In the genomic region with DNA sequence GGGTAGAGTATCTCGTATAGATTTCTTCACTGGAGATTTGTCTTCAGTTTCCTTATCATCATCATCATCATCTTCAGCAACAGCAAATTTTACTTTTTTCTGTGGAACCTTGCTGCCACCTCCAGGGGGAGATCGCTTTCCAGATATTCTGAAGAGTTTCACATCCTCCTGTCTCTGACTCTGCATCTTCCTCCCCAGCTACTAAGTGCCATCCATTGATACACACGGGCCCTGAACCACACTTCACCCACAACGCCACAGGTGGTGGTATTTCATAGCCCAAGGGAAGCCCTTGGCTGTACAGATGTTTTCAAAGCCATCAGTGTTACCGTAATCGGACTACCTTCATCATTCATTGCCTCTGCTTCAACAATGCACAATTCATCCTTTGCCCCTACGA, we compare ENCODE assay signal across 1 cellular context.
TF ChIP-seq lines count a peak whose summit lies in the region.

No MANE protein-coding gene starts in this region.

TF ChIP-seq in GM12878, 131 proteins besides CTCF, POLR2A, EP300 and RAD21 (continued from another document):
- TF ChIP-seq, protein P1, sequence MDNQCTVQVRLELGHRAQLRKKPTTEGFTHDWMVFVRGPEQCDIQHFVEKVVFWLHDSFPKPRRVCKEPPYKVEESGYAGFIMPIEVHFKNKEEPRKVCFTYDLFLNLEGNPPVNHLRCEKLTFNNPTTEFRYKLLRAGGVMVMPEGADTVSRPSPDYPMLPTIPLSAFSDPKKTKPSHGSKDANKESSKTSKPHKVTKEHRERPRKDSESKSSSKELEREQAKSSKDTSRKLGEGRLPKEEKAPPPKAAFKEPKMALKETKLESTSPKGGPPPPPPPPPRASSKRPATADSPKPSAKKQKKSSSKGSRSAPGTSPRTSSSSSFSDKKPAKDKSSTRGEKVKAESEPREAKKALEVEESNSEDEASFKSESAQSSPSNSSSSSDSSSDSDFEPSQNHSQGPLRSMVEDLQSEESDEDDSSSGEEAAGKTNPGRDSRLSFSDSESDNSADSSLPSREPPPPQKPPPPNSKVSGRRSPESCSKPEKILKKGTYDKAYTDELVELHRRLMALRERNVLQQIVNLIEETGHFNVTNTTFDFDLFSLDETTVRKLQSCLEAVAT (IDR thresholded peaks at IDR 0.05) = peak; percentile 52; the same call in 1 of the 2 replicates
- TF ChIP-seq SKIL (IDR thresholded peaks at IDR 0.05; ENCODE audit: low read depth, poor library complexity, severe bottlenecking) (peak; percentile 27), MTA3 (IDR thresholded peaks at IDR 0.05; ENCODE audit: borderline replicate concordance, low read length) (0 out of 2 replicates have a peak, but pooled peaks have one; percentile 27), NBN (IDR thresholded peaks at IDR 0.05) (peak; percentile 67), RAD51 (IDR thresholded peaks at IDR 0.05) (0 out of 2 replicates have a peak, but pooled peaks have one; percentile 23), YY1 (IDR thresholded peaks at IDR 0.05; ENCODE audit: low read depth, low read length) (peak; percentile 30; the same call in 1 of the 2 replicates), BHLHE40 (IDR thresholded peaks at IDR 0.05; ENCODE audit: borderline replicate concordance in 1 of 2, low read depth in 2 of 2, low read length in 1 of 2) (peak in 1 of 2 experiments; percentile 39; a peak in 1 of 4 replicates), IRF4 (IDR thresholded peaks at IDR 0.05; ENCODE audit: low read depth, low read length) (peak; percentile 86), SMC3 (IDR thresholded peaks at IDR 0.05; ENCODE audit: borderline replicate concordance, low read length) (peak; percentile 80), IKZF2 (IDR thresholded peaks at IDR 0.05) (peak; percentile 30 to 39; a peak in 1 of 4 replicates), SPI1 (IDR thresholded peaks at IDR 0.05; ENCODE audit: borderline replicate concordance, insufficient read depth, low read depth, low read length) (peak; percentile 82; the same call in 1 of the 2 replicates), RUNX3 (IDR thresholded peaks at IDR 0.05; ENCODE audit: low read length) (peak; percentile 80), IKZF1 (conservative IDR thresholded peaks at IDR 0.05) (peak; percentile 36), FOXK2 (IDR thresholded peaks at IDR 0.05) (no peak), E2F8 (IDR thresholded peaks at IDR 0.05; ENCODE audit: low read depth, partially characterized antibody) (no peak), ETV6 (conservative IDR thresholded peaks at IDR 0.05 in 1 of 2, IDR thresholded peaks at IDR 0.05 in 1 of 2; ENCODE audit: borderline replicate concordance in 1 of 2, low read depth in 1 of 2) (no peak), RELB (IDR thresholded peaks at IDR 0.05; ENCODE audit: low read depth) (peak; percentile 29; the same call in 1 of the 2 replicates)
- TF ChIP-seq, protein P2, sequence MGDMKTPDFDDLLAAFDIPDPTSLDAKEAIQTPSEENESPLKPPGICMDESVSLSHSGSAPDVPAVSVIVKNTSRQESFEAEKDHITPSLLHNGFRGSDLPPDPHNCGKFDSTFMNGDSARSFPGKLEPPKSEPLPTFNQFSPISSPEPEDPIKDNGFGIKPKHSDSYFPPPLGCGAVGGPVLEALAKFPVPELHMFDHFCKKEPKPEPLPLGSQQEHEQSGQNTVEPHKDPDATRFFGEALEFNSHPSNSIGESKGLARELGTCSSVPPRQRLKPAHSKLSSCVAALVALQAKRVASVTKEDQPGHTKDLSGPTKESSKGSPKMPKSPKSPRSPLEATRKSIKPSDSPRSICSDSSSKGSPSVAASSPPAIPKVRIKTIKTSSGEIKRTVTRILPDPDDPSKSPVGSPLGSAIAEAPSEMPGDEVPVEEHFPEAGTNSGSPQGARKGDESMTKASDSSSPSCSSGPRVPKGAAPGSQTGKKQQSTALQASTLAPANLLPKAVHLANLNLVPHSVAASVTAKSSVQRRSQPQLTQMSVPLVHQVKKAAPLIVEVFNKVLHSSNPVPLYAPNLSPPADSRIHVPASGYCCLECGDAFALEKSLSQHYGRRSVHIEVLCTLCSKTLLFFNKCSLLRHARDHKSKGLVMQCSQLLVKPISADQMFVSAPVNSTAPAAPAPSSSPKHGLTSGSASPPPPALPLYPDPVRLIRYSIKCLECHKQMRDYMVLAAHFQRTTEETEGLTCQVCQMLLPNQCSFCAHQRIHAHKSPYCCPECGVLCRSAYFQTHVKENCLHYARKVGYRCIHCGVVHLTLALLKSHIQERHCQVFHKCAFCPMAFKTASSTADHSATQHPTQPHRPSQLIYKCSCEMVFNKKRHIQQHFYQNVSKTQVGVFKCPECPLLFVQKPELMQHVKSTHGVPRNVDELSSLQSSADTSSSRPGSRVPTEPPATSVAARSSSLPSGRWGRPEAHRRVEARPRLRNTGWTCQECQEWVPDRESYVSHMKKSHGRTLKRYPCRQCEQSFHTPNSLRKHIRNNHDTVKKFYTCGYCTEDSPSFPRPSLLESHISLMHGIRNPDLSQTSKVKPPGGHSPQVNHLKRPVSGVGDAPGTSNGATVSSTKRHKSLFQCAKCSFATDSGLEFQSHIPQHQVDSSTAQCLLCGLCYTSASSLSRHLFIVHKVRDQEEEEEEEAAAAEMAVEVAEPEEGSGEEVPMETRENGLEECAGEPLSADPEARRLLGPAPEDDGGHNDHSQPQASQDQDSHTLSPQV (IDR thresholded peaks at IDR 0.05) = no peak
- TF ChIP-seq, protein P3, sequence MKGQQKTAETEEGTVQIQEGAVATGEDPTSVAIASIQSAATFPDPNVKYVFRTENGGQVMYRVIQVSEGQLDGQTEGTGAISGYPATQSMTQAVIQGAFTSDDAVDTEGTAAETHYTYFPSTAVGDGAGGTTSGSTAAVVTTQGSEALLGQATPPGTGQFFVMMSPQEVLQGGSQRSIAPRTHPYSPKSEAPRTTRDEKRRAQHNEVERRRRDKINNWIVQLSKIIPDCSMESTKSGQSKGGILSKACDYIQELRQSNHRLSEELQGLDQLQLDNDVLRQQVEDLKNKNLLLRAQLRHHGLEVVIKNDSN (IDR thresholded peaks at IDR 0.05; ENCODE audit: borderline replicate concordance, extremely low read length, insufficient read depth, low read depth, low read length) = no peak
- TF ChIP-seq, protein P4, sequence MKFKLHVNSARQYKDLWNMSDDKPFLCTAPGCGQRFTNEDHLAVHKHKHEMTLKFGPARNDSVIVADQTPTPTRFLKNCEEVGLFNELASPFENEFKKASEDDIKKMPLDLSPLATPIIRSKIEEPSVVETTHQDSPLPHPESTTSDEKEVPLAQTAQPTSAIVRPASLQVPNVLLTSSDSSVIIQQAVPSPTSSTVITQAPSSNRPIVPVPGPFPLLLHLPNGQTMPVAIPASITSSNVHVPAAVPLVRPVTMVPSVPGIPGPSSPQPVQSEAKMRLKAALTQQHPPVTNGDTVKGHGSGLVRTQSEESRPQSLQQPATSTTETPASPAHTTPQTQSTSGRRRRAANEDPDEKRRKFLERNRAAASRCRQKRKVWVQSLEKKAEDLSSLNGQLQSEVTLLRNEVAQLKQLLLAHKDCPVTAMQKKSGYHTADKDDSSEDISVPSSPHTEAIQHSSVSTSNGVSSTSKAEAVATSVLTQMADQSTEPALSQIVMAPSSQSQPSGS (IDR thresholded peaks at IDR 0.05; ENCODE audit: low read length) = 0 out of 2 replicates have a peak, but pooled peaks have one; percentile 42
